8 cellular contexts compared by ENCODE assay signal in the genomic region with DNA sequence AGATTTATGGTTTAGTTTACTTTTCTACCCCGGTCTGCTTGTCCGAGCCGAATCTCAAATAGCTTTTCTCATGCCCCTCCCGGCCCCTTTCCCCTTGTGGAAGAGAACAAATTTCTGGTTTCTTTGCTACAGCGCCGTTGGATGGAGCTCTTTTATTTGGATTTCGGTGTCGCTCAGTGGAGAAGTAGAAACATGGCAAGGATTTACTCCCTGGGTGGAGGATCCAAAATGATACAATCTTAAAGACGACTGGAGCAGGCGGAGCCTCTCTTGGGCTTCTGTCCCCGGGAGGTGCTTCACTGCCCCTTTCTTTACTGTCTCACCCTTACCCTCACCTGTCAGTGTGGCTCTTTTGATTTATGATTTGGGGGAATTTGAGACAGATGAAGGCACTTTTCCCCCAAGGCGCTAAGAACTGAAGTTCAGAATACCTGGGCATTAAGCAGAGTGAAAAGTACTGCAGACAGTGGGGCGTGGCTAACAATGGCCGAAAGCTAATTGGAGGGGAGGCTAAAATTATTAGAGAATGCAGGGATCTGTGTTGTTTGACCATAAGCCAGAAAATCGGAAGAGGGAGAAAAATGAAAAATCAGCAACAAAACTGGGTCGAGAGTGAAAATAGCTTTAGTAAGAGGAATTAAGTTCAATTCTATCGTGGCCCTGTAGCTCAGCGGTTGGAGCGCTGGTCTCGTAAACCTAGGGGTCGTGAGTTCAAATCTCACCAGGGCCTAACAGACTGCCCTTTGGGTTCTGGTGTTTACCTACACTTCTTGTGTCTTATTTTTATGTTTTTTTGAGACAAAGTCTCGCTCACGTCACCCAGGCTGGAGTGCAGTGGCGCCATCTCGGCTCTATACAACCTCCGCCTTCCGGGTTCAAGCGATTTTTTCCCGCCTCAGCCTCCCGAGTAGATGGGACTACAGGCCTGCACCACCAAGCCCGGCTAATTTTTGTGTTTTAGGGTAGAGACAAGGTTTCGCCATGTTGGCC.
DNase-seq lines count a peak whose midpoint lies in the region; ATAC-seq, FAIRE-seq and TF ChIP-seq lines count a peak whose summit lies in the region.

No MANE protein-coding gene starts in this region.

- ATAC-seq in HG02588 (IDR thresholded peaks at IDR 0.05; ENCODE audit: unreplicated experiment) = no peak

- no peak for TF ChIP-seq POLR2A in GM12892 (IDR thresholded peaks at IDR 0.05; ENCODE audit: low read depth, low read length)

- peak overlapping the region; percentile 83 for H3K4me3 ChIP-seq in retinal pigment epithelial cell (ENCODE audit: low read length)

- H3K27ac ChIP-seq in epithelial cell of prostate = peak overlapping the region; percentile 48

- peak; percentile 60 for DNase-seq in activated CD8-positive, alpha-beta memory T cell treated with anti-CD3 and anti-CD28 coated beads, Interleukin-2, amount 50 U/mL, for 48 hours
- no peak for DNase-seq in activated CD8-positive, alpha-beta memory T cell treated with anti-CD3 and anti-CD28 coated beads for 24 hours
- DNase-seq in RPMI7951 (ENCODE audit: low read depth) (peak; percentile 68), epithelial cell of prostate (ENCODE audit: low read depth, low spot score) (no peak), retinal pigment epithelial cell (ENCODE audit: low read depth) (no peak), GM12892 (ENCODE audit: insufficient read length) (no peak)
- no peak for DNase-seq in effector CD4-positive, alpha-beta T cell

- no peak for TF ChIP-seq CTCF in retinal pigment epithelial cell (conservative IDR thresholded peaks at IDR 0.05; ENCODE audit: low read depth, low read length)

- no peak for FAIRE-seq in GM12892 (lab: Jason Lieb, UNC)

Comparison
In these comparisons a context has a peak if more than half of its experiments do, and no peak if none do; other contexts are left out.
1. DNase-seq: peak in activated CD8-positive, alpha-beta memory T cell treated with anti-CD3 and anti-CD28 coated beads, Interleukin-2, amount 50 U/mL, for 48 hours (single experiment) and RPMI7951 (single experiment); none in activated CD8-positive, alpha-beta memory T cell treated with anti-CD3 and anti-CD28 coated beads for 24 hours (single experiment), epithelial cell of prostate (single experiment), retinal pigment epithelial cell (single experiment), GM12892 (single experiment) and effector CD4-positive, alpha-beta T cell (single experiment).